ENCODE assay signal across 19 cellular contexts in genomic region chr14:100622708-100623485, GRCh38. TPM values are rescaled to one million over a fixed set of nuclear protein-coding genes. Genes with fewer than 3 reads are reported as not detected.
DNase-seq lines count a peak whose midpoint lies in the region; ATAC-seq and TF ChIP-seq lines count a peak whose summit lies in the region.
"Had no signal": no experiment of that assay in that cellular context is flagged by ENCODE, and none has a peak within 500 bp of the region (broad histone marks: within the 10 kb centered on the region; RNA-seq: fewer than 3 reads in every experiment).

No MANE protein-coding gene starts in this region.

- DNase-seq in cardiac septum (ENCODE audit: low spot score), result peak; percentile 53
- no peak for DNase-seq in heart right ventricle
- DNase-seq in WTC11 (ENCODE audit: low spot score), result peak; percentile 1
- peak; percentile 36 for DNase-seq in lower lobe of right lung
- no peak for DNase-seq in coronary artery (ENCODE audit: low spot score)
- DNase-seq in T1000 (lab: John Stamatoyannopoulos, UW), result no peak
- DNase-seq in NCI-H524 (lab: John Stamatoyannopoulos, UW), result no peak
- DNase-seq: CD4-positive, CD25-positive, alpha-beta regulatory T cell; NCI-H1092 treated with DMSO at 0.1 percent for 48 hours; NCI-H1694; NCI-H446; NCI-H82; SHP77 treated with DMSO at 0.1 percent for 48 hours had no signal

- no peaks in the 10 kb centered on the region for H3K36me3 Mint-ChIP-seq in WTC11
- H3K36me3 Mint-ChIP-seq: CD4-positive, CD25-positive, alpha-beta regulatory T cell had no signal

- CTCF ChIA-PET in WTC11 (lab: Charles Lee), result no interaction called here

- ATAC-seq in heart right ventricle, result no peak
- ATAC-seq in WTC11, result no peak
- ATAC-seq in lower lobe of right lung, result no peak
- ATAC-seq in HG03460 (IDR thresholded peaks at IDR 0.05; ENCODE audit: unreplicated experiment), result no peak
- ATAC-seq: GM12878 had no signal

- H3K4me3 Mint-ChIP-seq in WTC11, result no peak overlapping the region
- H3K4me3 Mint-ChIP-seq: CD4-positive, CD25-positive, alpha-beta regulatory T cell had no signal

- H3K27me3 Mint-ChIP-seq in WTC11 (ENCODE audit: low read depth), result peaks cover 9% of the 10 kb centered on the region

- peaks cover 0 to 26% (median 16%) of the 10 kb centered on the region in 9 donors for H3K4me1 ChIP-seq in heart right ventricle
- H3K4me1 ChIP-seq in lower lobe of right lung, result peaks cover 27% of the 10 kb centered on the region
- H3K4me1 ChIP-seq: A549 had no signal

- TF ChIP-seq CTCF in heart right ventricle (IDR thresholded peaks at IDR 0.05) (no peak), WTC11 (IDR thresholded peaks at IDR 0.05) (no peak), lower lobe of right lung (IDR thresholded peaks at IDR 0.05) (no peak), coronary artery (IDR thresholded peaks at IDR 0.05) (no peak)

- H3K27ac Mint-ChIP-seq in WTC11, result no peak overlapping the region

- peaks cover 8% of the 10 kb centered on the region for H3K4me1 Mint-ChIP-seq in WTC11

- no peak overlapping the region for H3K27ac ChIP-seq in heart right ventricle
- no peak overlapping the region for H3K27ac ChIP-seq in lower lobe of right lung
- H3K27ac ChIP-seq in coronary artery, result no peak overlapping the region
- H3K27ac ChIP-seq: A549, HL-60, KMS-11, Peyer's patch had no signal

- H3K4me3 ChIP-seq in heart right ventricle (no peak overlapping the region), lower lobe of right lung (no peak overlapping the region), coronary artery (no peak overlapping the region)
- H3K4me3 ChIP-seq: A549, GM12878, Peyer's patch had no signal

- peaks cover 4% of the 10 kb centered on the region for H3K9me3 Mint-ChIP-seq in WTC11

- H3K36me3 ChIP-seq in heart right ventricle (no peaks in the 10 kb centered on the region), lower lobe of right lung (no peaks in the 10 kb centered on the region)
- H3K36me3 ChIP-seq: Peyer's patch had no signal

- intact Hi-C loops in cardiac septum (cut with DNase I), result no loop called here
- intact Hi-C loops in heart right ventricle (cut with DNase I), result no loop called here
- intact Hi-C loops in lower lobe of right lung (cut with DNase I), result no loop called here

- peaks cover 0 to 87% (median 57%) of the 10 kb centered on the region in 7 donors for H3K27me3 ChIP-seq in heart right ventricle
- H3K27me3 ChIP-seq in lower lobe of right lung (ENCODE audit: low read depth), result peaks cover 33% of the 10 kb centered on the region
- H3K27me3 ChIP-seq: Peyer's patch had no signal

- 75% methylated on average over 22 of the region's 22 CpGs for whole genome bisulfite sequencing in heart right ventricle, 2 donors

- H3K9me3 ChIP-seq in heart right ventricle (peaks cover 0 to 17% (median 0%) of the 10 kb centered on the region in 11 donors), lower lobe of right lung (no peaks in the 10 kb centered on the region)
- H3K9me3 ChIP-seq: A549, Peyer's patch had no signal

- POLR2A ChIA-PET in WTC11 (lab: Charles Lee), result no interaction called here

TF ChIP-seq in WTC11, 78 proteins besides CTCF, POLR2A, EP300 and RAD21:
- TF ChIP-seq E2F5 (CRISPR knock-in tag; IDR thresholded peaks at IDR 0.05) (no peak), FOXK1 (CRISPR knock-in tag; IDR thresholded peaks at IDR 0.05) (no peak), TEAD4 (CRISPR knock-in tag; IDR thresholded peaks at IDR 0.05) (no peak), ZNF423 (CRISPR knock-in tag; IDR thresholded peaks at IDR 0.05) (no peak), ZSCAN18 (CRISPR knock-in tag; IDR thresholded peaks at IDR 0.05) (no peak), IRF1 (CRISPR knock-in tag; IDR thresholded peaks at IDR 0.05) (no peak), JAZF1 (CRISPR knock-in tag; IDR thresholded peaks at IDR 0.05) (no peak)

RNA-seq across cellular contexts. Expression of gene BEGAIN, which starts 35.7 kb away (rescaled TPM):
- total RNA-seq in cardiac septum (1.2 TPM), heart right ventricle (1 to 10 TPM in 5 of 10 donors, under 1 TPM in 5; 0.30 to 4.3 (median 1.1) TPM), WTC11 (2021) (1.3 to 1.8 TPM (median 1.3 TPM) in 3 replicates), lower lobe of right lung (1.3 TPM)
- under 1 TPM; 0.20 to 0.51 TPM for polyA plus RNA-seq in heart right ventricle

Comparison
In these comparisons a context has a peak if more than half of its experiments do, and no peak if none do; other contexts are left out.
1. DNase-seq: peak in cardiac septum (single experiment), WTC11 (single experiment) and lower lobe of right lung (single experiment); none in heart right ventricle (0 of 2), coronary artery (single experiment), T1000 (single experiment) and NCI-H524 (0 of 2).